ENCODE assay signal across 24 cellular contexts in the genomic region with DNA sequence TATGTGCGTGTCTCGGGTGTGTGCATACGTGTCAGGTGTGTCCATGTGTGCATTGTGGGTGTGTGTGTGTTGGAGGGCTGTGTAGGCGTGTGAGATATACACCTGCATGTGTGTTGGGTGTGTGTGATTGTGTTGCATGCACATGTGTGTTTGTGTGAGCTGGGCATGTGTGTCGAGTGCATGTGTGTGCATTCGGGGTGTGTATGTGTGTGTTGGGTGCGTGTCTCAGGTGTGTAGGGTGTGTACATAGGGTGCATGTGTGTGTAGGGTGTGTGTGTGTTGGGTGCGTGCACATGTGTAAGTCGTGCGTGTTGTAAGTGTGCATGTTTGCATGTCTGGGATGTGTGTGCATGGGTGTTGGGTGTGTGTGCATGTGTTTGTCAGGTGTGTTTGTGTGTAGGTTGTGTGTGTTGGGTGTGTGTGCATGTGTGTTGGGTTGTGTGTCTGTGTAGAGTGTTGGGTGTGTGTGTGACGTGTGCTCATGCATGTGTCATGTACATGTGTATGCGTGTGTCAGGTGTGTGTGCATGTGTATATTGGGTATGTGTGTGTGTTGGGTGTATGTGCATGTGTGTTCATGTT. TPM values are rescaled to one million over a fixed set of nuclear protein-coding genes. Genes with fewer than 3 reads are reported as not detected.
A peak's percentile ranks its signal among the peaks of the same experiment; 100 is the strongest.
DNase-seq lines count a peak whose midpoint lies in the region; ATAC-seq, FAIRE-seq and TF ChIP-seq lines count a peak whose summit lies in the region.
"Had no signal": no experiment of that assay in that cellular context is flagged by ENCODE, and none has a peak within 500 bp of the region (broad histone marks: within the 10 kb centered on the region; RNA-seq: fewer than 3 reads in every experiment).

No MANE protein-coding gene starts in this region.

- H3K9ac ChIP-seq in H9 (ENCODE audit: extremely low read depth, insufficient read length, low read length) (no peak overlapping the region), astrocyte (ENCODE audit: low read length) (no peak overlapping the region)
- H3K9ac ChIP-seq: BLaER1 had no signal

- H3K36me3 Mint-ChIP-seq in H9 (ENCODE audit: insufficient read depth in 1 of 3, low read depth in 3 of 3) (no peaks in the 10 kb centered on the region), astrocyte (ENCODE audit: low read depth, unreplicated experiment) (peaks cover 2% of the 10 kb centered on the region), glutamatergic neuron (ENCODE audit: unreplicated experiment) (no peaks in the 10 kb centered on the region), progenitor cell of endocrine pancreas (ENCODE audit: insufficient read depth) (no peaks in the 10 kb centered on the region)
- no peaks in the 10 kb centered on the region for H3K36me3 Mint-ChIP-seq in naive thymus-derived CD8-positive, alpha-beta T cell
- H3K36me3 Mint-ChIP-seq: CD4-positive, alpha-beta memory T cell had no signal

- no peak overlapping the region for H2AK5ac ChIP-seq in H9 (ENCODE audit: insufficient read length, low read length)

- no peak overlapping the region for H4K91ac ChIP-seq in H9 (ENCODE audit: insufficient read length, low read depth, low read length)

- H3K4me3 ChIP-seq in astrocyte (ENCODE audit: insufficient read depth, low read depth, low read length) = no peak overlapping the region
- H3K4me3 ChIP-seq: BLaER1, MG63 had no signal

- DNase-seq in H9 = no peak
- DNase-seq in astrocyte (ENCODE audit: low read depth) = no peak
- DNase-seq in glutamatergic neuron = no peak
- DNase-seq in progenitor cell of endocrine pancreas (ENCODE audit: low spot score, unreplicated experiment) = no peak
- DNase-seq in NOMO-1 (lab: John Stamatoyannopoulos, UW; ENCODE audit: unreplicated experiment in 2 of 2) = no peak
- no peak for DNase-seq in naive thymus-derived CD8-positive, alpha-beta T cell
- DNase-seq: ACHN; CD4-positive, alpha-beta memory T cell; DND-41; GOT3; MG63; NCI-H1417; NCI-H1694 treated with DMSO at 0.1 percent for 48 hours; NCI-H2081 treated with DMSO at 0.1 percent for 48 hours; NCI-H2171 treated with DMSO at 0.1 percent for 48 hours; NCI-H526; PC-3; Right ventricle myocardium superior had no signal

- H3K27ac ChIP-seq in H9 (ENCODE audit: insufficient read length, low read depth, low read length) = no peak overlapping the region
- H3K27ac ChIP-seq in astrocyte (ENCODE audit: low read depth, low read length) = no peak overlapping the region
- H3K27ac ChIP-seq: BLaER1 had no signal

- no peak overlapping the region for H3K18ac ChIP-seq in H9 (ENCODE audit: insufficient read length, low read depth, low read length)

- no peak for ATAC-seq in GM18868 (IDR thresholded peaks at IDR 0.05; ENCODE audit: unreplicated experiment)
- ATAC-seq in naive thymus-derived CD8-positive, alpha-beta T cell = no peak
- ATAC-seq: PC-3 had no signal

- no peaks in the 10 kb centered on the region for H4K20me1 ChIP-seq in H9 (ENCODE audit: control insufficient read depth, insufficient read depth, insufficient read length)
- peaks cover 4% of the 10 kb centered on the region for H4K20me1 ChIP-seq in astrocyte (ENCODE audit: insufficient read depth, low read length)
- H4K20me1 ChIP-seq: BLaER1 had no signal

- H2BK120ac ChIP-seq in H9 (ENCODE audit: low read depth, low read length, poor library complexity, severe bottlenecking) = no peak overlapping the region

- no peaks in the 10 kb centered on the region for H3K79me2 ChIP-seq in H9 (ENCODE audit: insufficient read depth, low read length)
- H3K79me2 ChIP-seq in astrocyte (ENCODE audit: insufficient read depth, low read length) = no peaks in the 10 kb centered on the region

- TF ChIP-seq CTCF in H9 (conservative IDR thresholded peaks at IDR 0.05) = no peak
- TF ChIP-seq CTCF in astrocyte (IDR thresholded peaks at IDR 0.05; ENCODE audit: insufficient read depth, low read depth, low read length) = no peak
- TF ChIP-seq CTCF in glutamatergic neuron (IDR thresholded peaks at IDR 0.05; ENCODE audit: partially characterized antibody, unreplicated experiment) = no peak
- no peak for TF ChIP-seq CTCF in progenitor cell of endocrine pancreas (IDR thresholded peaks at IDR 0.05; ENCODE audit: unreplicated experiment)

- H3K4me3 Mint-ChIP-seq in H9 = no peak overlapping the region; a peak in 1 of 5 replicates
- H3K4me3 Mint-ChIP-seq in astrocyte (ENCODE audit: unreplicated experiment) = peak overlapping the region; percentile 3
- peak overlapping the region; percentile 5 for H3K4me3 Mint-ChIP-seq in glutamatergic neuron (ENCODE audit: unreplicated experiment)
- no peak overlapping the region for H3K4me3 Mint-ChIP-seq in progenitor cell of endocrine pancreas (ENCODE audit: low read depth)
- H3K4me3 Mint-ChIP-seq in naive thymus-derived CD8-positive, alpha-beta T cell = peak overlapping the region in 3 of 10 donors; percentile 6 to 70 (median 19)

- no peak overlapping the region for H2BK12ac ChIP-seq in H9 (ENCODE audit: insufficient read length, low read depth, low read length)

- no peak overlapping the region for H2AFZ ChIP-seq in H9 (ENCODE audit: low read length)
- no peak overlapping the region for H2AFZ ChIP-seq in astrocyte (ENCODE audit: low read depth, low read length)

- H3K36me3 ChIP-seq in astrocyte (ENCODE audit: insufficient read depth, low read length) = no peaks in the 10 kb centered on the region
- H3K36me3 ChIP-seq: BLaER1, MG63 had no signal

- peak overlapping the region in 2 of 3 experiments; percentile 1 to 8; a peak in 3 of 7 replicates for H3K27ac Mint-ChIP-seq in H9
- no peak overlapping the region for H3K27ac Mint-ChIP-seq in astrocyte (ENCODE audit: unreplicated experiment)
- peak overlapping the region; percentile 2 for H3K27ac Mint-ChIP-seq in glutamatergic neuron (ENCODE audit: unreplicated experiment)
- H3K27ac Mint-ChIP-seq in progenitor cell of endocrine pancreas = peak overlapping the region; percentile 39
- peak overlapping the region in 1 of 10 donors; percentile 32 for H3K27ac Mint-ChIP-seq in naive thymus-derived CD8-positive, alpha-beta T cell

- WGBS in H9 (ENCODE audit: extremely low coverage, insufficient read length, low lambda C conversion rate) = no CpG with 5 or more reads among the region's 12 CpGs

- H3K23me2 ChIP-seq in H9 (ENCODE audit: insufficient read length, low read depth, low read length, poor library complexity, severe bottlenecking) = no peaks in the 10 kb centered on the region

- no peak overlapping the region for H3K14ac ChIP-seq in H9 (ENCODE audit: insufficient read depth, low read length)

- no peak overlapping the region for H4K8ac ChIP-seq in H9 (replicated peaks; ENCODE audit: insufficient read length, low read depth, low read length)

- H3K23ac ChIP-seq in H9 (ENCODE audit: insufficient read length, low read depth, low read length) = no peak overlapping the region

- no peak overlapping the region for H2BK20ac ChIP-seq in H9 (ENCODE audit: low read depth, low read length, poor library complexity, severe bottlenecking)

- no peaks in the 10 kb centered on the region for H3K27me3 Mint-ChIP-seq in H9 (ENCODE audit: low read depth)
- H3K27me3 Mint-ChIP-seq in astrocyte (ENCODE audit: low read depth, unreplicated experiment) = peaks cover 4% of the 10 kb centered on the region
- peaks cover 14% of the 10 kb centered on the region for H3K27me3 Mint-ChIP-seq in glutamatergic neuron (ENCODE audit: unreplicated experiment)
- H3K27me3 Mint-ChIP-seq in progenitor cell of endocrine pancreas = no peaks in the 10 kb centered on the region
- H3K27me3 Mint-ChIP-seq in naive thymus-derived CD8-positive, alpha-beta T cell = no peaks in the 10 kb centered on the region
- H3K27me3 Mint-ChIP-seq: CD4-positive, alpha-beta memory T cell had no signal

- H3K9me3 Mint-ChIP-seq in H9 (peaks cover 0 to 6% of the 10 kb centered on the region in 2 experiments; a peak in 2 of 5 replicates), astrocyte (ENCODE audit: unreplicated experiment) (no peaks in the 10 kb centered on the region), glutamatergic neuron (ENCODE audit: unreplicated experiment) (peaks cover 11% of the 10 kb centered on the region), progenitor cell of endocrine pancreas (ENCODE audit: low read depth) (no peaks in the 10 kb centered on the region)
- no peaks in the 10 kb centered on the region for H3K9me3 Mint-ChIP-seq in naive thymus-derived CD8-positive, alpha-beta T cell

- H3K27me3 ChIP-seq in H9 (ENCODE audit: insufficient read depth, low read length) = no peaks in the 10 kb centered on the region
- H3K27me3 ChIP-seq in astrocyte (ENCODE audit: insufficient read depth, low read length) = no peaks in the 10 kb centered on the region
- H3K27me3 ChIP-seq: BLaER1, MG63 had no signal

- H3T11ph ChIP-seq in H9 (ENCODE audit: low read length) = no peak overlapping the region

- H3K4me1 ChIP-seq in H9 (ENCODE audit: insufficient read depth, low read length) = no peaks in the 10 kb centered on the region
- H3K4me1 ChIP-seq in astrocyte (ENCODE audit: insufficient read depth, low read length) = no peaks in the 10 kb centered on the region

- no peaks in the 10 kb centered on the region for H3K79me1 ChIP-seq in H9 (ENCODE audit: insufficient read depth, low read depth, low read length, poor library complexity, severe bottlenecking)

- no peak overlapping the region for H2BK5ac ChIP-seq in H9 (ENCODE audit: insufficient read length, low read length)

- H3K9me3 ChIP-seq in H9 (ENCODE audit: control insufficient read depth, low read depth, low read length) (no peaks in the 10 kb centered on the region), astrocyte (ENCODE audit: insufficient read depth, low read depth, low read length) (no peaks in the 10 kb centered on the region)
- H3K9me3 ChIP-seq: BLaER1, MG63 had no signal

- FAIRE-seq in astrocyte (lab: Jason Lieb, UNC) = no peak
- FAIRE-seq: GM12892 had no signal

- H3K4me2 ChIP-seq in H9 (ENCODE audit: insufficient read depth, insufficient read length, low read length) (no peak overlapping the region), astrocyte (ENCODE audit: low read length) (no peak overlapping the region)
- H3K4me2 ChIP-seq: BLaER1 had no signal

- POLR2A ChIA-PET in naive thymus-derived CD8-positive, alpha-beta T cell (lab: Charles Lee) = no interaction called here

- H3K4ac ChIP-seq in H9 (ENCODE audit: low read depth, low read length) = no peak overlapping the region

- no peak overlapping the region for H2BK15ac ChIP-seq in H9 (ENCODE audit: low read depth, low read length)

- H4K5ac ChIP-seq in H9 (ENCODE audit: insufficient read length, low read depth, low read length) = no peak overlapping the region

- no peaks in the 10 kb centered on the region for H3K4me1 Mint-ChIP-seq in H9
- no peaks in the 10 kb centered on the region for H3K4me1 Mint-ChIP-seq in astrocyte (ENCODE audit: low read depth, unreplicated experiment)
- peaks cover 4% of the 10 kb centered on the region for H3K4me1 Mint-ChIP-seq in glutamatergic neuron (ENCODE audit: low read depth, unreplicated experiment)
- no peaks in the 10 kb centered on the region for H3K4me1 Mint-ChIP-seq in progenitor cell of endocrine pancreas (ENCODE audit: low read depth)
- peaks cover 0 to 7% (median under 1%) of the 10 kb centered on the region in 4 donors for H3K4me1 Mint-ChIP-seq in naive thymus-derived CD8-positive, alpha-beta T cell

- no peak overlapping the region for H3K56ac ChIP-seq in H9 (ENCODE audit: insufficient read length, low read depth, low read length)

RNA-seq across cellular contexts. Expression of gene MUC6, which starts 4.1 kb away (rescaled TPM):
- total RNA-seq in H9 (2021) = not detected in 2 replicates
- not detected in 2 replicates for total RNA-seq in astrocyte
- total RNA-seq in glutamatergic neuron (ENCODE audit: unreplicated experiment) = not detected
- 1.6 and 1.9 TPM in 2 replicates for total RNA-seq in progenitor cell of endocrine pancreas
- total RNA-seq in naive thymus-derived CD8-positive, alpha-beta T cell = not detected
- not detected for polyA plus RNA-seq in naive thymus-derived CD8-positive, alpha-beta T cell
- total RNA-seq: CD4-positive, alpha-beta memory T cell; LHCN-M2; Right ventricle myocardium superior; SK-MEL-5 had no signal

RNA-seq across cellular contexts. Expression of gene MUC2, which starts 42.3 kb away (rescaled TPM):
- total RNA-seq in H9 (2021) (not detected in 2 replicates), astrocyte (not detected in 2 replicates), glutamatergic neuron (ENCODE audit: unreplicated experiment) (not detected), progenitor cell of endocrine pancreas (not detected in 2 replicates)
- not detected for total RNA-seq in naive thymus-derived CD8-positive, alpha-beta T cell
- not detected for polyA plus RNA-seq in naive thymus-derived CD8-positive, alpha-beta T cell
- total RNA-seq: CD4-positive, alpha-beta memory T cell; LHCN-M2; Right ventricle myocardium superior; RPMI7951; SK-MEL-5 had no signal
- polyA plus RNA-seq: CD4-positive, alpha-beta memory T cell had no signal

Comparison
In these comparisons a context has a peak if more than half of its experiments do, and no peak if none do; other contexts are left out.
1. H3K4me3 Mint-ChIP-seq: peak in astrocyte (single experiment) and glutamatergic neuron (single experiment); none in H9 (0 of 2) and progenitor cell of endocrine pancreas (single experiment).